In the genomic region with DNA sequence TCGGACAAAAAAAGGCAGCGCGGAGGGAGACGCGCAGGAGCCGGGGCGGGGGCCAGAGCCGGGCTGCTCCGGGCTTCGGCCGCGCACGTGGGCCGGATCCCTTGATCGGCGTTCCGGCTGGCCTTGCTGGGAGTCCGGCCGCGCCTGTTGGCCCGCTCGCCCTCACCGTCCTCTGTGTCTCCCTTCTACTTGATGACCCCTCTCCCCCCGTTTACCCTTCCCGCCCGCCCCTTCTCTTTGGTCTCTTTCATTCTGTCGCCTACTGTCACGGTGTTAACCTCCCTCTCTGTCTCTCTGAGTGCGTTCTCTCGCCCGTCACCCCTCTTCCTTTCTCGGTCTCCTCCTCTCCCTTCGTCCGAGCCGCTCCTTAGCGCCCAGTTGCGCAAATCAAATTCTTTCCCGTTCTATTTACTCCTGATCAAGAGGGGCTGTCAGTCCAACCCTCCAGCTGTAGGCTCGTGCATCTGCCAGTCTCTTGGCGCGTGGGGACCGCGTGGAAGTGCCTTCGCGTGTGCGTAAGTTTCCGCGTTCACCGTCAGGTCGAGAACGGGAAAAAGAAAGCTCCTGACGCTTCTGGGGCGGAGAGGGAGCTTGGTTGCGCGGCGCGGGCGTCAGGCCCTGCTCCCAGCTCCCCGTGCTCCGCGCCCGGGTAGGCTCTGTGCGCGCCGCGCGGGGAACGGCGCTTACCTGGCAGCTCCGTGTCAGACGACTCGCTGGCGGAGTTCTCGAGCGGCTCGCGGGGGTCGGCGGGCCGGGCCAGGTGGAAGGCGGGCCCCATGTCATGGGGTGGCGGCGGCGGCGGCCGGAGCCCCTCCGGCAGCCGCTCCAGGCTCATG, we compare ENCODE assay signal across 7 cellular contexts. TPM values are rescaled to one million over a fixed set of nuclear protein-coding genes. Genes with fewer than 3 reads are reported as not detected.
DNase-seq lines count a peak whose midpoint lies in the region; ATAC-seq lines count a peak whose summit lies in the region.

No MANE protein-coding gene starts in this region.

- H3K9me3 ChIP-seq in ES-I3 (ENCODE audit: control insufficient read depth, insufficient read depth, low read length) (no peaks in the 10 kb centered on the region), iPS-20b (ENCODE audit: insufficient read depth, low read depth, low read length) (peaks cover 3% of the 10 kb centered on the region; the same call in 1 of the 2 replicates), stomach smooth muscle (ENCODE audit: control insufficient read depth in 2 of 2, low read length in 2 of 2) (no peaks in the 10 kb centered on the region)

- H3K4me1 Mint-ChIP-seq in IgD-negative memory B cell = peaks cover 13 to 29% (median 23%) of the 10 kb centered on the region in 3 donors
- peaks cover 38% of the 10 kb centered on the region for H3K4me1 Mint-ChIP-seq in activated T-cell treated with anti-CD3 and anti-CD28 coated beads, Interleukin-2, amount 50 U/mL, for 72 hours (ENCODE audit: low read depth)

- H3K27ac Mint-ChIP-seq in IgD-negative memory B cell = peak overlapping the region in 2 of 3 donors; percentile 67 to 82
- H3K27ac Mint-ChIP-seq in activated T-cell treated with anti-CD3 and anti-CD28 coated beads, Interleukin-2, amount 50 U/mL, for 72 hours = no peak overlapping the region

- peak; percentile 45 to 57 for ATAC-seq in activated T-cell treated with anti-CD3 and anti-CD28 coated beads, Interleukin-2, amount 50 U/mL, for 72 hours (replicated peaks in 1 of 2)

- peaks cover 59% of the 10 kb centered on the region for H3K27me3 Mint-ChIP-seq in IgD-negative memory B cell
- peaks cover 89% of the 10 kb centered on the region for H3K27me3 Mint-ChIP-seq in activated T-cell treated with anti-CD3 and anti-CD28 coated beads, Interleukin-2, amount 50 U/mL, for 72 hours (ENCODE audit: low read depth)

- H3K4me1 ChIP-seq in ES-I3 (ENCODE audit: insufficient read depth, low read length) = peaks cover 14% of the 10 kb centered on the region
- peaks cover 7% of the 10 kb centered on the region for H3K4me1 ChIP-seq in iPS-20b (ENCODE audit: insufficient read depth, low read length)
- H3K4me1 ChIP-seq in stomach smooth muscle (ENCODE audit: control insufficient read depth, insufficient read depth, low read length) = peaks cover 31% of the 10 kb centered on the region

- H3K27ac ChIP-seq in iPS-20b (ENCODE audit: low read length) (no peak overlapping the region), stomach smooth muscle (ENCODE audit: low read length) (no peak overlapping the region)

- H3K9ac ChIP-seq in ES-I3 (ENCODE audit: low read depth, low read length) (peak overlapping the region; percentile 36; the same call in 1 of the 2 replicates), iPS-20b (ENCODE audit: low read depth, low read length) (no peak overlapping the region), stomach smooth muscle (ENCODE audit: low read length in 2 of 2) (peak overlapping the region; percentile 13 to 29)

- H3K9me3 Mint-ChIP-seq in IgD-negative memory B cell = peaks cover 4 to 8% (median 4%) of the 10 kb centered on the region in 3 donors
- no peaks in the 10 kb centered on the region for H3K9me3 Mint-ChIP-seq in activated T-cell treated with anti-CD3 and anti-CD28 coated beads, Interleukin-2, amount 50 U/mL, for 72 hours

- H3K36me3 ChIP-seq in ES-I3 (ENCODE audit: insufficient read depth, low read length) (no peaks in the 10 kb centered on the region), iPS-20b (ENCODE audit: insufficient read depth, low read depth, low read length) (no peaks in the 10 kb centered on the region), stomach smooth muscle (ENCODE audit: control insufficient read depth in 2 of 2, insufficient read depth in 2 of 2, low read length in 2 of 2) (no peaks in the 10 kb centered on the region)

- H3K4me3 ChIP-seq in iPS-20b (ENCODE audit: low read length) (peak overlapping the region; percentile 47), stomach smooth muscle (ENCODE audit: low read length in 2 of 2) (peak overlapping the region; percentile 58 to 73)

- H3K36me3 Mint-ChIP-seq in IgD-negative memory B cell = no peaks in the 10 kb centered on the region
- H3K36me3 Mint-ChIP-seq in activated T-cell treated with anti-CD3 and anti-CD28 coated beads, Interleukin-2, amount 50 U/mL, for 72 hours (ENCODE audit: insufficient read depth in 2 of 2) = peaks cover 4 to 14% of the 10 kb centered on the region in 2 donors

- H3K4me3 Mint-ChIP-seq in IgD-negative memory B cell = peak overlapping the region; percentile 72 to 95 (median 74)
- H3K4me3 Mint-ChIP-seq in activated T-cell treated with anti-CD3 and anti-CD28 coated beads, Interleukin-2, amount 50 U/mL, for 72 hours = peak overlapping the region; percentile 81 to 84

- peak; percentile 35 to 49 for DNase-seq in activated T-cell treated with anti-CD3 and anti-CD28 coated beads, Interleukin-2, amount 50 U/mL, for 72 hours
- no peak for DNase-seq in KG1 (lab: John Stamatoyannopoulos, UW)
- DNase-seq in NCI-H2081 treated with DMSO at 0.1 percent for 48 hours (lab: John Stamatoyannopoulos, UW) = no peak

- H3K27me3 ChIP-seq in iPS-20b (ENCODE audit: insufficient read depth, low read length) (peaks cover 100% of the 10 kb centered on the region), stomach smooth muscle (ENCODE audit: control insufficient read depth in 1 of 2, insufficient read depth in 2 of 2, low read length in 2 of 2) (peaks cover 78 to 95% of the 10 kb centered on the region in 2 donors)

RNA-seq across cellular contexts. Expression of a gene that starts 0.8 kb away (rescaled TPM):
- polyA plus RNA-seq in IgD-negative memory B cell = 0.38 TPM
- total RNA-seq in activated T-cell treated with anti-CD3 and anti-CD28 coated beads, Interleukin-2, amount 50 U/mL, for 72 hours = under 1 TPM; 0.50 to 0.76 TPM

Comparison
In these comparisons a context has a peak if more than half of its experiments do, and no peak if none do; other contexts are left out.
1. DNase-seq: peak in activated T-cell treated with anti-CD3 and anti-CD28 coated beads, Interleukin-2, amount 50 U/mL, for 72 hours (2 of 2); none in KG1 (single experiment) and NCI-H2081 treated with DMSO at 0.1 percent for 48 hours (single experiment).